In the genomic region with DNA sequence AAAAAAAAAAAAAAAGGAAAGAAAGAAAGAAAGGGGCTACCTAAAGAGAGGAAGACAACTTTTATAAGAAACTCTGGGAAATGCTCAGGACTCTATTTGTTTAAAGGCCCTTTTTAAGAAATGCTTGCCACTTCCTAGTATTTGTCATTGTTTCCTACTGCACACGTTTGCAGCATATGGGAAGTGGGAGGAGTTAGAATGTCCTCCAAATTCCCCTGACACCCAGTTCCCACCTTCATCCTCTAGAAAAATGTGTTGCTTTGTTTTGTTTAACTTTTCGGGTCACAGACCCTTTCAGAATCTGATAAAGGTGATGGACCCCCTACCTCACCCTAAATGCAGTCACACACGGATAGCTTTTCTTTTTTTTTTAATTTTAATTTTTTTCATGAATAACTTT, we compare ENCODE assay signal across 1 cellular context.
TF ChIP-seq lines count a peak whose summit lies in the region.

No MANE protein-coding gene starts in this region.

TF ChIP-seq in GM12878, 131 proteins besides CTCF, POLR2A, EP300 and RAD21:
- TF ChIP-seq PAX8 (IDR thresholded peaks at IDR 0.05) (no peak), SUPT20H (IDR thresholded peaks at IDR 0.05; ENCODE audit: borderline replicate concordance, control insufficient read depth, low read depth, low read length) (no peak), IKZF2 (IDR thresholded peaks at IDR 0.05) (0 out of 4 replicates have a peak, but pooled peaks of 1 of the 2 experiments have one; percentile 17), MEF2B (IDR thresholded peaks at IDR 0.05; ENCODE audit: partially characterized antibody, poor library complexity, severe bottlenecking) (peak; percentile 39), SPI1 (IDR thresholded peaks at IDR 0.05; ENCODE audit: borderline replicate concordance, insufficient read depth, low read depth, low read length) (peak; percentile 24; the same call in 1 of the 2 replicates)
